ENCODE assay signal across 9 cellular contexts in genomic region chr1:231091853-231092301, GRCh38. TPM values are rescaled to one million over a fixed set of nuclear protein-coding genes. Genes with fewer than 3 reads are reported as not detected.
DNase-seq lines count a peak whose midpoint lies in the region; ATAC-seq and TF ChIP-seq lines count a peak whose summit lies in the region.
"Had no signal": no experiment of that assay in that cellular context is flagged by ENCODE, and none has a peak within 500 bp of the region (broad histone marks: within the 10 kb centered on the region; RNA-seq: fewer than 3 reads in every experiment).

No MANE protein-coding gene starts in this region.

- H3K4me3 ChIP-seq in AG09309 (ENCODE audit: control insufficient read depth, low read depth, low read length): no peak overlapping the region
- H3K4me3 ChIP-seq in GM23248: no peak overlapping the region
- H3K4me3 ChIP-seq in RWPE2 (ENCODE audit: severe bottlenecking): no peak overlapping the region
- H3K4me3 ChIP-seq in body of pancreas: no peak overlapping the region

- 55 to 58% methylated on average over 13 of the region's 13 CpGs for WGBS in GM23248 (ENCODE audit: low coverage in 1 of 2, low lambda C conversion rate in 2 of 2, missing lambda C conversion rate in 2 of 2), 2 experiments
- 58 to 62% methylated on average over 13 of the region's 13 CpGs for WGBS in body of pancreas, 2 donors

- no peaks in the 10 kb centered on the region for H3K36me3 Mint-ChIP-seq in nephron (ENCODE audit: low read depth)

- no peaks in the 10 kb centered on the region for H4K20me1 ChIP-seq in GM23248 (ENCODE audit: insufficient read depth)

- H3K79me2 ChIP-seq in GM23248 (ENCODE audit: insufficient read depth): no peaks in the 10 kb centered on the region

- H3K36me3 ChIP-seq in GM23248 (ENCODE audit: low read depth): no peaks in the 10 kb centered on the region
- no peaks in the 10 kb centered on the region for H3K36me3 ChIP-seq in RWPE2 (ENCODE audit: low read depth)
- no peaks in the 10 kb centered on the region for H3K36me3 ChIP-seq in body of pancreas (replicated peaks in 1 of 2; ENCODE audit: insufficient read depth in 1 of 2, low read depth in 2 of 2)

- no peaks in the 10 kb centered on the region for H3F3A ChIP-seq in GM23248 (ENCODE audit: insufficient read depth)

- H3K27ac Mint-ChIP-seq in nephron: no peak overlapping the region

- H3K4me2 ChIP-seq in GM23248 (ENCODE audit: unreplicated experiment): no peak overlapping the region

- H3K27ac ChIP-seq in GM23248 (no peak overlapping the region), RWPE2 (ENCODE audit: poor library complexity, severe bottlenecking) (no peak overlapping the region), body of pancreas (no peak overlapping the region)
- H3K27ac ChIP-seq: epithelial cell of prostate had no signal

- peaks cover 38% of the 10 kb centered on the region for H3K27me3 Mint-ChIP-seq in nephron (ENCODE audit: low read depth)

- no peak overlapping the region for H2AFZ ChIP-seq in GM23248

- H3K9ac ChIP-seq in GM23248: no peak overlapping the region

- H3K4me1 ChIP-seq in GM23248 (ENCODE audit: insufficient read depth): no peaks in the 10 kb centered on the region
- H3K4me1 ChIP-seq in RWPE2 (ENCODE audit: insufficient read depth, poor library complexity, severe bottlenecking): no peaks in the 10 kb centered on the region
- H3K4me1 ChIP-seq in body of pancreas: no peaks in the 10 kb centered on the region

- ATAC-seq in RWPE2 (ENCODE audit: low read depth): no peak
- ATAC-seq in body of pancreas: peak; percentile 60

- peaks cover 10% of the 10 kb centered on the region for H3K4me1 Mint-ChIP-seq in nephron

- no peaks in the 10 kb centered on the region for H3K9me2 ChIP-seq in GM23248 (ENCODE audit: insufficient read depth)

- TF ChIP-seq CTCF in AG09309 (IDR thresholded peaks at IDR 0.05; ENCODE audit: control insufficient read depth, insufficient read depth, low read depth, low read length, missing control alignments) (peak; percentile 62), RWPE2 (IDR thresholded peaks at IDR 0.05; ENCODE audit: poor library complexity, severe bottlenecking) (peak; percentile 9), body of pancreas (IDR thresholded peaks at IDR 0.05) (peak; percentile 37 to 76 (median 62)), nephron (IDR thresholded peaks at IDR 0.05; ENCODE audit: unreplicated experiment in 3 of 3) (peak; percentile 21 to 49 (median 22))

- intact Hi-C loops in body of pancreas (cut with DNase I): no loop called here

- H3K27me3 ChIP-seq in GM23248 (replicated peaks; ENCODE audit: insufficient read depth) (0 out of 2 replicates have a peak, but pooled peaks cover 14% of the 10 kb centered on the region), RWPE2 (ENCODE audit: insufficient read depth, poor library complexity, severe bottlenecking) (no peaks in the 10 kb centered on the region), body of pancreas (no peaks in the 10 kb centered on the region)

- H3K4me3 Mint-ChIP-seq in nephron: no peak overlapping the region

- no peaks in the 10 kb centered on the region for H3K9me3 Mint-ChIP-seq in nephron

- in situ Hi-C loops in GM23248 (cut with MboI): no loop called here

- DNase-seq in AG09309 (ENCODE audit: low read depth) (no peak), GM23248 (peak; percentile 32), RWPE2 (ENCODE audit: low spot score) (no peak), body of pancreas (peak; percentile 50 to 69 (median 60)), pons (ENCODE audit: low spot score) (no peak), AG08395 (ENCODE audit: low spot score) (no peak), NCI-H1105 (lab: John Stamatoyannopoulos, UW) (no peak)

- TF ChIP-seq POLR2A in body of pancreas (IDR thresholded peaks at IDR 0.05): no peak

- H3K9me3 ChIP-seq in GM23248 (ENCODE audit: low read depth) (no peaks in the 10 kb centered on the region), RWPE2 (ENCODE audit: severe bottlenecking) (no peaks in the 10 kb centered on the region), body of pancreas (no peaks in the 10 kb centered on the region)

RNA-seq across cellular contexts. Expression of gene FAM89A, which starts 51.8 kb away (rescaled TPM):
- 0.51 and 6.3 TPM in 2 replicates for total RNA-seq in GM23248 (2014; rRNA removed; shearing (Covaris generic))
- 2.4 and 3.1 TPM in 2 replicates for polyA plus RNA-seq in GM23248 (2016; fragmentation: Nextera tagmentation; extraction: Ambion mirVana)
- 10 to 100 TPM; 14.3 to 35.3 TPM for total RNA-seq in body of pancreas

Comparison
In these comparisons a context has a peak if more than half of its experiments do, and no peak if none do; other contexts are left out.
1. DNase-seq: peak in GM23248 (single experiment) and body of pancreas (4 of 4); none in AG09309 (single experiment), RWPE2 (single experiment), pons (single experiment), AG08395 (single experiment) and NCI-H1105 (single experiment).
2. CTCF ChIP-seq: peak in every context shown above with its lines; median percentile 62 in AG09309; 62 in body of pancreas; 22 in nephron; 9 in RWPE2.